Comparison of ENCODE assay signal across 10 cellular contexts in the genomic region with DNA sequence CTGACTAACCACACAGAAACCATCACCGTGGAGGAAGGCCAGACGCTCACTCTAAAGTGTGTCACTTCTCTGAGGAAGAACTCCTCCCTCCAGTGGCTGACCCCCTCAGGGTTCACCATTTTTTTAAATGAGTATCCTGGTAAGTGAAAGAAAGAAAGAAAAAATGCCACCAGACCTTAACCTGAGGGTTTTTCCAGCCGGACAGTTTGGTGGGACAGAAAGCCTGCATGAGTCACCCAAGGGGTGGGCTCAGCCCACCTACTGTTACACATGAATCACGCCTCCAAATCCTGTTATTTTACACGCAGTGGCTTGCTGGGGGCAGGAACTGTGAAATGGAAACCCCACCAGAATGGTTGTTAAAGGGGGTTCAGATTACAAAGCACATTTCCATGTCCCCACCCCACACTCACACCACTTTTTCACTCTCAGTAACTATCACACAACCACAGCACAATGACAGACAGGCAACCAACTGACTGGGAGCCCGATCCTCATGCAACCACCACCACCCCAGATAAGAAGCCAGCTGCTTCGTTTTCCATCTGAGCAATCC. TPM values are rescaled to one million over a fixed set of nuclear protein-coding genes. Genes with fewer than 3 reads are reported as not detected.
DNase-seq lines count a peak whose midpoint lies in the region; ATAC-seq, FAIRE-seq and TF ChIP-seq lines count a peak whose summit lies in the region.
"Had no signal": no experiment of that assay in that cellular context is flagged by ENCODE, and none has a peak within 500 bp of the region (broad histone marks: within the 10 kb centered on the region; RNA-seq: fewer than 3 reads in every experiment).

No MANE protein-coding gene starts in this region.

- H3K4me1 ChIP-seq in foreskin keratinocyte, result no peaks in the 10 kb centered on the region

- no peaks in the 10 kb centered on the region for H3K9me3 Mint-ChIP-seq in activated naive CD4-positive, alpha-beta T cell treated with anti-CD3 and anti-CD28 coated beads for 36 hours
- H3K9me3 Mint-ChIP-seq in activated naive CD4-positive, alpha-beta T cell treated with anti-CD3 and anti-CD28 coated beads, Interleukin-2, amount 10 ng/mL, durations not matched to agents 7 days and 5 days, result no peaks in the 10 kb centered on the region

- H3K27me3 Mint-ChIP-seq in activated naive CD4-positive, alpha-beta T cell treated with anti-CD3 and anti-CD28 coated beads for 36 hours (ENCODE audit: low read depth), result no peaks in the 10 kb centered on the region
- H3K27me3 Mint-ChIP-seq in activated naive CD4-positive, alpha-beta T cell treated with anti-CD3 and anti-CD28 coated beads, Interleukin-2, amount 10 ng/mL, durations not matched to agents 7 days and 5 days, result peaks cover 3% of the 10 kb centered on the region

- intact Hi-C loops in activated naive CD4-positive, alpha-beta T cell treated with anti-CD3 and anti-CD28 coated beads for 36 hours (cut with micrococcal nuclease), result loop anchor here (5.0 to 10.0 kb wide), 3 partner anchors 153 to 1385 kb away; no protein-coding TSS in a partner anchor

- H3K27ac ChIP-seq in foreskin keratinocyte, result peak overlapping the region; percentile 41

- ATAC-seq in foreskin keratinocyte, result peak; percentile 62

- no peaks in the 10 kb centered on the region for H3K36me3 Mint-ChIP-seq in activated naive CD4-positive, alpha-beta T cell treated with anti-CD3 and anti-CD28 coated beads for 36 hours (ENCODE audit: low read depth)
- peaks cover under 1% of the 10 kb centered on the region for H3K36me3 Mint-ChIP-seq in activated naive CD4-positive, alpha-beta T cell treated with anti-CD3 and anti-CD28 coated beads, Interleukin-2, amount 10 ng/mL, durations not matched to agents 7 days and 5 days

- peak; percentile 28 for DNase-seq in activated naive CD4-positive, alpha-beta T cell treated with anti-CD3 and anti-CD28 coated beads for 36 hours
- no peak for DNase-seq in activated naive CD4-positive, alpha-beta T cell treated with anti-CD3 and anti-CD28 coated beads, Interleukin-2, amount 10 ng/mL, durations not matched to agents 7 days and 5 days
- DNase-seq in activated CD8-positive, alpha-beta memory T cell treated with anti-CD3 and anti-CD28 coated beads, Interleukin-2, amount 50 U/mL, for 24 hours (ENCODE audit: extremely low read depth), result peak; percentile 43
- peak in 1 of 2 donors; percentile 14 for DNase-seq in foreskin keratinocyte
- peak; percentile 64 to 75 for DNase-seq in stimulated activated CD8-positive, alpha-beta memory T cell treated with anti-CD3 and anti-CD28 coated beads, Interleukin-7, amount 100 ng/mL, for 48 hours (ENCODE audit: extremely low read depth in 1 of 2, low read depth in 1 of 2)
- DNase-seq in HuH-7.5 (ENCODE audit: low spot score), result no peak
- DNase-seq in H54 (ENCODE audit: insufficient read length, low spot score), result no peak
- DNase-seq in COLO668 (lab: John Stamatoyannopoulos, UW; ENCODE audit: unreplicated experiment), result no peak
- DNase-seq: amygdala, NCI-H2081 had no signal

- TF ChIP-seq POLR2A in H54 (IDR thresholded peaks at IDR 0.05; ENCODE audit: low read depth, low read length), result no peak

- no peak for FAIRE-seq in H54 (lab: Jason Lieb, UNC)

- CTCF ChIA-PET in activated naive CD4-positive, alpha-beta T cell treated with anti-CD3 and anti-CD28 coated beads for 36 hours (lab: Charles Lee), result interaction anchor here (2.0 to 9.2 kb wide), 6 partner anchors 15 to 173 kb away, joined by 5 to 289 read pairs (median 17); no protein-coding TSS in a partner anchor
- CTCF ChIA-PET in activated naive CD4-positive, alpha-beta T cell treated with anti-CD3 and anti-CD28 coated beads, Interleukin-2, amount 10 ng/mL, durations not matched to agents 7 days and 5 days (lab: Charles Lee), result interaction anchor here (2.9 to 8.1 kb wide), 3 partner anchors 13 to 172 kb away, joined by 26 to 165 read pairs (median 41); no protein-coding TSS in a partner anchor

- peaks cover 35% of the 10 kb centered on the region for H3K4me1 Mint-ChIP-seq in activated naive CD4-positive, alpha-beta T cell treated with anti-CD3 and anti-CD28 coated beads for 36 hours (ENCODE audit: low read depth)
- peaks cover 27% of the 10 kb centered on the region for H3K4me1 Mint-ChIP-seq in activated naive CD4-positive, alpha-beta T cell treated with anti-CD3 and anti-CD28 coated beads, Interleukin-2, amount 10 ng/mL, durations not matched to agents 7 days and 5 days

- peak; percentile 36 for TF ChIP-seq CTCF in foreskin keratinocyte (conservative IDR thresholded peaks at IDR 0.05)

- H3K27me3 ChIP-seq in foreskin keratinocyte, result no peaks in the 10 kb centered on the region

- H3K4me3 Mint-ChIP-seq in activated naive CD4-positive, alpha-beta T cell treated with anti-CD3 and anti-CD28 coated beads for 36 hours, result peak overlapping the region; percentile 19
- H3K4me3 Mint-ChIP-seq in activated naive CD4-positive, alpha-beta T cell treated with anti-CD3 and anti-CD28 coated beads, Interleukin-2, amount 10 ng/mL, durations not matched to agents 7 days and 5 days, result no peak overlapping the region

- H3K27ac Mint-ChIP-seq in activated naive CD4-positive, alpha-beta T cell treated with anti-CD3 and anti-CD28 coated beads for 36 hours, result peak overlapping the region; percentile 80
- no peak overlapping the region for H3K27ac Mint-ChIP-seq in activated naive CD4-positive, alpha-beta T cell treated with anti-CD3 and anti-CD28 coated beads, Interleukin-2, amount 10 ng/mL, durations not matched to agents 7 days and 5 days

RNA-seq across cellular contexts. Expression of a gene that starts 11.9 kb away (rescaled TPM):
- total RNA-seq in activated naive CD4-positive, alpha-beta T cell treated with anti-CD3 and anti-CD28 coated beads for 36 hours, result under 1 TPM; 0.20 to 0.38 TPM
- not detected in 2 replicates for total RNA-seq in foreskin keratinocyte
- not detected in 2 replicates for polyA plus RNA-seq in foreskin keratinocyte

RNA-seq across cellular contexts. Expression of a gene that starts 32.4 kb away (rescaled TPM):
- total RNA-seq in activated naive CD4-positive, alpha-beta T cell treated with anti-CD3 and anti-CD28 coated beads for 36 hours, result under 1 TPM; 0.89 to 0.98 TPM
- 4.0 and 4.7 TPM in 2 replicates for total RNA-seq in foreskin keratinocyte
- polyA plus RNA-seq in foreskin keratinocyte, result 2.0 and 2.4 TPM in 2 replicates

Comparison
In these comparisons a context has a peak if more than half of its experiments do, and no peak if none do; other contexts are left out.
1. DNase-seq: peak in activated naive CD4-positive, alpha-beta T cell treated with anti-CD3 and anti-CD28 coated beads for 36 hours (single experiment), activated CD8-positive, alpha-beta memory T cell treated with anti-CD3 and anti-CD28 coated beads, Interleukin-2, amount 50 U/mL, for 24 hours (single experiment) and stimulated activated CD8-positive, alpha-beta memory T cell treated with anti-CD3 and anti-CD28 coated beads, Interleukin-7, amount 100 ng/mL, for 48 hours (2 of 2); none in activated naive CD4-positive, alpha-beta T cell treated with anti-CD3 and anti-CD28 coated beads, Interleukin-2, amount 10 ng/mL, durations not matched to agents 7 days and 5 days (single experiment), HuH-7.5 (single experiment), H54 (single experiment) and COLO668 (single experiment).